11 cellular contexts compared by ENCODE assay signal in genomic region chr11:44308923-44309482, GRCh38. TPM values are rescaled to one million over a fixed set of nuclear protein-coding genes. Genes with fewer than 3 reads are reported as not detected.
DNase-seq lines count a peak whose midpoint lies in the region; ATAC-seq and TF ChIP-seq lines count a peak whose summit lies in the region.
"Had no signal": no experiment of that assay in that cellular context is flagged by ENCODE, and none has a peak within 500 bp of the region (broad histone marks: within the 10 kb centered on the region; RNA-seq: fewer than 3 reads in every experiment).

No MANE protein-coding gene starts in this region.

- no peak overlapping the region for H3K4ac ChIP-seq in neuronal stem cell (ENCODE audit: low read length)

- no peak overlapping the region for H3K14ac ChIP-seq in neuronal stem cell (ENCODE audit: low read length)

- WGBS in neuronal stem cell (ENCODE audit: extremely low coverage in 2 of 2, insufficient read length in 2 of 2, insufficient replicate concordance in 1 of 2), 2 donors = no CpG with 5 or more reads among the region's 57 CpGs

- H3K27me3 ChIP-seq in neuronal stem cell (ENCODE audit: control insufficient read depth in 3 of 3, insufficient read depth in 3 of 3, low read depth in 1 of 3, low read length in 3 of 3) = peaks cover 78 to 100% (median 100%) of the 10 kb centered on the region in 3 experiments

- H3K27ac Mint-ChIP-seq in chondrocyte (ENCODE audit: unreplicated experiment) = no peak overlapping the region

- H4K91ac ChIP-seq in neuronal stem cell (ENCODE audit: low read depth, low read length, poor library complexity) = no peak overlapping the region

- DNase-seq in AG08395 (ENCODE audit: low spot score) (peak; percentile 30), chondrocyte (ENCODE audit: low spot score) (no peak), neuronal stem cell (ENCODE audit: low spot score) (no peak), GDM1 (lab: John Stamatoyannopoulos, UW) (no peak)
- no peak for DNase-seq in activated effector memory CD4-positive, alpha-beta T cell treated with anti-CD3 and anti-CD28 coated beads, Interleukin-2, amount 50 U/mL, for 16 hours
- DNase-seq: NCI-H187 treated with DMSO at 0.1 percent for 48 hours had no signal

- H3K9me3 ChIP-seq in ES-I3 (ENCODE audit: control insufficient read depth, insufficient read depth, low read length) = no peaks in the 10 kb centered on the region; the same call in 1 of the 2 replicates
- peaks cover 0 to 2% of the 10 kb centered on the region in 2 donors for H3K9me3 ChIP-seq in neuronal stem cell (replicated peaks in 1 of 2; ENCODE audit: control insufficient read depth in 2 of 2, insufficient read depth in 1 of 2, low read depth in 1 of 2, low read length in 2 of 2)

- peak overlapping the region; percentile 94 for H3K23ac ChIP-seq in neuronal stem cell (ENCODE audit: low read depth, low read length, poor library complexity)

- no peak overlapping the region for H2BK12ac ChIP-seq in neuronal stem cell (ENCODE audit: low read length)

- no peaks in the 10 kb centered on the region for H3K79me1 ChIP-seq in neuronal stem cell (ENCODE audit: low read depth, low read length)

- H3K9ac ChIP-seq in ES-I3 (ENCODE audit: low read depth, low read length) (peak overlapping the region; percentile 56; the same call in 1 of the 2 replicates), neuronal stem cell (ENCODE audit: low read depth, low read length, poor library complexity) (no peak overlapping the region)

- H3K36me3 ChIP-seq in ES-I3 (ENCODE audit: insufficient read depth, low read length) = no peaks in the 10 kb centered on the region
- H3K36me3 ChIP-seq in neuronal stem cell (replicated peaks in 1 of 2; ENCODE audit: control insufficient read depth in 2 of 2, insufficient read depth in 2 of 2, low read length in 2 of 2) = no peaks in the 10 kb centered on the region

- H2AFZ ChIP-seq in neuronal stem cell (ENCODE audit: low read length) = peak overlapping the region; percentile 85

- H3K4me1 ChIP-seq in ES-I3 (ENCODE audit: insufficient read depth, low read length) = peaks cover 7% of the 10 kb centered on the region
- peaks cover 4 to 15% of the 10 kb centered on the region in 2 donors for H3K4me1 ChIP-seq in neuronal stem cell (ENCODE audit: control insufficient read depth in 2 of 2, insufficient read depth in 1 of 2, low read depth in 1 of 2, low read length in 2 of 2)

- peaks cover 31% of the 10 kb centered on the region for H3K4me1 Mint-ChIP-seq in chondrocyte (ENCODE audit: low read depth)

- H3K36me3 Mint-ChIP-seq in chondrocyte (ENCODE audit: low read depth) = no peaks in the 10 kb centered on the region

- no peak for ATAC-seq in GM19455 (IDR thresholded peaks at IDR 0.05; ENCODE audit: unreplicated experiment)
- no peak for ATAC-seq in HG03280 (IDR thresholded peaks at IDR 0.05; ENCODE audit: unreplicated experiment)

- H4K8ac ChIP-seq in neuronal stem cell (ENCODE audit: low read depth, low read length) = no peak overlapping the region

- no peak overlapping the region for H3K27ac ChIP-seq in neuronal stem cell (replicated peaks; ENCODE audit: low read length)

- peak overlapping the region; percentile 3 to 27 for H3K4me3 ChIP-seq in neuronal stem cell (ENCODE audit: low read length in 2 of 2)

- peak overlapping the region; percentile 40 for H2AK5ac ChIP-seq in neuronal stem cell (ENCODE audit: low read depth, low read length)

- H3K9me3 Mint-ChIP-seq in chondrocyte (ENCODE audit: low read depth) = no peaks in the 10 kb centered on the region

- no peak overlapping the region for H2BK120ac ChIP-seq in neuronal stem cell (ENCODE audit: low read depth, low read length)

- H3K4me3 Mint-ChIP-seq in chondrocyte (ENCODE audit: unreplicated experiment) = peak overlapping the region; percentile 63

- H2BK15ac ChIP-seq in neuronal stem cell (ENCODE audit: low read length) = peak overlapping the region; percentile 21

- H3K18ac ChIP-seq in neuronal stem cell (ENCODE audit: low read length) = peak overlapping the region; percentile 21

- peaks cover 89% of the 10 kb centered on the region for H3K27me3 Mint-ChIP-seq in chondrocyte (ENCODE audit: low read depth)

- peak overlapping the region; percentile 63 for H3K4me2 ChIP-seq in neuronal stem cell (ENCODE audit: insufficient read depth, low read length, poor library complexity, severe bottlenecking)

- TF ChIP-seq CTCF in chondrocyte (IDR thresholded peaks at IDR 0.05) = no peak

- no peak overlapping the region for H2BK5ac ChIP-seq in neuronal stem cell (ENCODE audit: low read length)

RNA-seq across cellular contexts. Expression of gene ALX4, which starts 0.9 kb away (rescaled TPM):
- total RNA-seq in chondrocyte = 0.08 to 0.22 TPM in 2 of 3 replicates, not detected in the other
- polyA plus RNA-seq in neuronal stem cell (2013, experiment 1 of 2) = not detected
- 0.01 TPM for polyA plus RNA-seq in neuronal stem cell (2013, experiment 2 of 2)
- total RNA-seq: epithelial cell of proximal tubule, mesenteric fat pad had no signal
